Comparison of ENCODE assay signal across 19 cellular contexts in genomic region chr15:64150236-64150578, GRCh38. TPM values are rescaled to one million over a fixed set of nuclear protein-coding genes. Genes with fewer than 3 reads are reported as not detected.
DNase-seq lines count a peak whose midpoint lies in the region; ATAC-seq lines count a peak whose summit lies in the region.
"Had no signal": no experiment of that assay in that cellular context is flagged by ENCODE, and none has a peak within 500 bp of the region (broad histone marks: within the 10 kb centered on the region; RNA-seq: fewer than 3 reads in every experiment).

No MANE protein-coding gene starts in this region.

- peak overlapping the region; percentile 17 for H3K9ac ChIP-seq in mucosa of stomach (ENCODE audit: low read length)

- H3K27ac Mint-ChIP-seq in activated naive CD4-positive, alpha-beta T cell treated with anti-CD3 and anti-CD28 coated beads for 36 hours: no peak overlapping the region
- no peak overlapping the region for H3K27ac Mint-ChIP-seq in activated T-helper 17 cell treated with anti-CD3 and anti-CD28 coated beads, Interleukin-2, amount 50 U/mL, for 72 hours

- no peaks in the 10 kb centered on the region for H3K9me3 ChIP-seq in mucosa of stomach (ENCODE audit: control insufficient read depth, low read length)
- H3K9me3 ChIP-seq: lower lobe of right lung, upper lobe of left lung had no signal

- CTCF ChIA-PET in activated naive CD4-positive, alpha-beta T cell treated with anti-CD3 and anti-CD28 coated beads for 36 hours (lab: Charles Lee): no interaction called here

- peaks cover 11% of the 10 kb centered on the region for H3K27me3 Mint-ChIP-seq in activated naive CD4-positive, alpha-beta T cell treated with anti-CD3 and anti-CD28 coated beads for 36 hours (ENCODE audit: low read depth)
- H3K27me3 Mint-ChIP-seq in activated T-helper 17 cell treated with anti-CD3 and anti-CD28 coated beads, Interleukin-2, amount 50 U/mL, for 72 hours: peaks cover 8% of the 10 kb centered on the region

- H3K9me3 Mint-ChIP-seq in activated naive CD4-positive, alpha-beta T cell treated with anti-CD3 and anti-CD28 coated beads for 36 hours: no peaks in the 10 kb centered on the region
- no peaks in the 10 kb centered on the region for H3K9me3 Mint-ChIP-seq in activated T-helper 17 cell treated with anti-CD3 and anti-CD28 coated beads, Interleukin-2, amount 50 U/mL, for 72 hours
- H3K9me3 Mint-ChIP-seq: activated T-cell treated with anti-CD3 and anti-CD28 coated beads, Interleukin-2, amount 50 U/mL, for 4 hours had no signal

- peaks cover 26% of the 10 kb centered on the region for H3K27me3 ChIP-seq in mucosa of stomach (ENCODE audit: control insufficient read depth, insufficient read depth, low read length)

- ATAC-seq in activated T-helper 17 cell treated with anti-CD3 and anti-CD28 coated beads, Interleukin-2, amount 50 U/mL, for 72 hours (replicated peaks): no peak
- ATAC-seq: activated T-cell treated with anti-CD3 and anti-CD28 coated beads, Interleukin-2, amount 50 U/mL, for 4 hours; lower lobe of right lung had no signal

- H3K4me1 Mint-ChIP-seq in activated naive CD4-positive, alpha-beta T cell treated with anti-CD3 and anti-CD28 coated beads for 36 hours (ENCODE audit: low read depth): peaks cover 20% of the 10 kb centered on the region
- peaks cover 13% of the 10 kb centered on the region for H3K4me1 Mint-ChIP-seq in activated T-helper 17 cell treated with anti-CD3 and anti-CD28 coated beads, Interleukin-2, amount 50 U/mL, for 72 hours

- DNase-seq in activated naive CD4-positive, alpha-beta T cell treated with anti-CD3 and anti-CD28 coated beads for 36 hours: no peak
- no peak for DNase-seq in activated naive CD4-positive, alpha-beta T cell treated with Interleukin-2 at 50 U/mL for 16 hours
- DNase-seq in NCI-H526 (lab: John Stamatoyannopoulos, UW) (no peak), SHP77 (lab: John Stamatoyannopoulos, UW) (no peak)
- no peak for DNase-seq in stimulated activated CD4-positive, alpha-beta T cell treated with anti-CD3 and anti-CD28 coated beads, Interleukin-1b, Interleukin-23, amount 100 ng/mL, for 48 hours
- DNase-seq: activated CD4-positive, alpha-beta T cell treated with anti-CD3 and anti-CD28 coated beads, Interleukin-2, amount 50 U/mL, for 48 hours; activated T-cell treated with anti-CD3 and anti-CD28 coated beads, Interleukin-2, amount 50 U/mL, for 4 hours; effector memory CD4-positive, alpha-beta T cell; lower lobe of right lung; NCI-H1105 treated with DMSO at 0.1 percent for 48 hours; NCI-H2171; NCI-H82; stimulated activated naive CD4-positive, alpha-beta T cell treated with Interleukin-2 at 50 U/mL for 16 hours; upper lobe of left lung had no signal

- no peak overlapping the region for H3K4me3 ChIP-seq in mucosa of stomach (ENCODE audit: low read length)
- H3K4me3 ChIP-seq: hepatocyte, lower lobe of right lung had no signal

- H3K27ac ChIP-seq in temporal lobe (ENCODE audit: low read depth, low read length): peak overlapping the region; percentile 61
- H3K27ac ChIP-seq: hepatocyte, lower lobe of right lung had no signal

- H3K4me1 ChIP-seq in mucosa of stomach (ENCODE audit: control insufficient read depth, insufficient read depth, low read length): peaks cover 30% of the 10 kb centered on the region

- intact Hi-C loops in activated naive CD4-positive, alpha-beta T cell treated with anti-CD3 and anti-CD28 coated beads for 36 hours (cut with micrococcal nuclease): loop anchor here (5.0 to 10.0 kb wide), 2 partner anchors 315 to 683 kb away; partner anchors contain the start of gene HERC1

- H3K36me3 ChIP-seq in mucosa of stomach (ENCODE audit: control insufficient read depth, insufficient read depth, low read length): no peaks in the 10 kb centered on the region

- peaks cover 3% of the 10 kb centered on the region for H3K36me3 Mint-ChIP-seq in activated naive CD4-positive, alpha-beta T cell treated with anti-CD3 and anti-CD28 coated beads for 36 hours (ENCODE audit: low read depth)
- peaks cover 17% of the 10 kb centered on the region for H3K36me3 Mint-ChIP-seq in activated T-helper 17 cell treated with anti-CD3 and anti-CD28 coated beads, Interleukin-2, amount 50 U/mL, for 72 hours (ENCODE audit: low read depth)

- H3K4me3 Mint-ChIP-seq in activated naive CD4-positive, alpha-beta T cell treated with anti-CD3 and anti-CD28 coated beads for 36 hours: peak overlapping the region; percentile 21
- peak overlapping the region; percentile 84 for H3K4me3 Mint-ChIP-seq in activated T-helper 17 cell treated with anti-CD3 and anti-CD28 coated beads, Interleukin-2, amount 50 U/mL, for 72 hours

RNA-seq across cellular contexts. Expression of gene SNX22, which starts 1.3 kb away (rescaled TPM):
- under 1 TPM; 0.19 to 0.47 TPM for total RNA-seq in activated naive CD4-positive, alpha-beta T cell treated with anti-CD3 and anti-CD28 coated beads for 36 hours
- total RNA-seq in activated T-helper 17 cell treated with anti-CD3 and anti-CD28 coated beads, Interleukin-2, amount 50 U/mL, for 72 hours: under 1 TPM; 0.26 to 0.77 TPM
- 4.2 TPM for total RNA-seq in temporal lobe
- total RNA-seq: Daoy had no signal

RNA-seq across cellular contexts. Expression of gene PPIB, which starts 12.6 kb away (rescaled TPM):
- 100 to 1,000 TPM; 187 to 202 TPM for total RNA-seq in activated naive CD4-positive, alpha-beta T cell treated with anti-CD3 and anti-CD28 coated beads for 36 hours
- total RNA-seq in activated T-helper 17 cell treated with anti-CD3 and anti-CD28 coated beads, Interleukin-2, amount 50 U/mL, for 72 hours: 100 to 1,000 TPM; 194 to 363 TPM
- 88.0 TPM for total RNA-seq in temporal lobe

RNA-seq across cellular contexts. Expression of gene SNX1, which starts 54.4 kb away (rescaled TPM):
- total RNA-seq in activated naive CD4-positive, alpha-beta T cell treated with anti-CD3 and anti-CD28 coated beads for 36 hours: 10 to 100 TPM; 80.7 to 84.2 TPM
- 100 to 1,000 TPM in 1 of 2 donors, 10 to 100 TPM in 1; 91.3 to 126 TPM for total RNA-seq in activated T-helper 17 cell treated with anti-CD3 and anti-CD28 coated beads, Interleukin-2, amount 50 U/mL, for 72 hours
- 26.8 TPM for total RNA-seq in temporal lobe

RNA-seq across cellular contexts. Expression of gene CIAO2A, which starts 56.6 kb away (rescaled TPM):
- total RNA-seq in activated naive CD4-positive, alpha-beta T cell treated with anti-CD3 and anti-CD28 coated beads for 36 hours: 100 to 1,000 TPM; 105 TPM
- 10 to 100 TPM; 71.7 to 99.1 TPM for total RNA-seq in activated T-helper 17 cell treated with anti-CD3 and anti-CD28 coated beads, Interleukin-2, amount 50 U/mL, for 72 hours
- total RNA-seq in temporal lobe: 29.0 TPM
